In genomic region chr5:151819830-151820229, GRCh38 we compare ENCODE assay signal across 20 cellular contexts. TPM values are rescaled to one million over a fixed set of nuclear protein-coding genes. Genes with fewer than 3 reads are reported as not detected.
A peak's percentile ranks its signal among the peaks of the same experiment; 100 is the strongest.
DNase-seq lines count a peak whose midpoint lies in the region; ATAC-seq and TF ChIP-seq lines count a peak whose summit lies in the region.
"Had no signal": no experiment of that assay in that cellular context is flagged by ENCODE, and none has a peak within 500 bp of the region (broad histone marks: within the 10 kb centered on the region; RNA-seq: fewer than 3 reads in every experiment).

No MANE protein-coding gene starts in this region.

- TF ChIP-seq CTCF in right lobe of liver (IDR thresholded peaks at IDR 0.05) (no peak), upper lobe of left lung (IDR thresholded peaks at IDR 0.05) (no peak)

- peak; percentile 27 for ATAC-seq in Right ventricle myocardium inferior
- ATAC-seq in right cardiac atrium: no peak
- peak in 3 of 4 donors; percentile 36 to 70 (median 63) for ATAC-seq in right lobe of liver
- no peak for ATAC-seq in upper lobe of left lung (ENCODE audit: low FRiP score in 2 of 2)
- no peak for ATAC-seq in GM18868 (IDR thresholded peaks at IDR 0.05; ENCODE audit: unreplicated experiment)
- ATAC-seq: GM12878, PC-3 had no signal

- H3K4me1 ChIP-seq in right cardiac atrium (ENCODE audit: control insufficient read depth, insufficient read depth, low read length) (peaks cover 2% of the 10 kb centered on the region), right lobe of liver (no peaks in the 10 kb centered on the region), upper lobe of left lung (no peaks in the 10 kb centered on the region)
- H3K4me1 ChIP-seq: SJSA1 had no signal

- no peak overlapping the region for H3K4me3 ChIP-seq in right cardiac atrium (ENCODE audit: low read length)
- no peak overlapping the region for H3K4me3 ChIP-seq in SK-N-MC
- no peak overlapping the region for H3K4me3 ChIP-seq in right lobe of liver
- H3K4me3 ChIP-seq in upper lobe of left lung: no peak overlapping the region
- H3K4me3 ChIP-seq: GM12878, GM23248, SJSA1 had no signal

- H3K9me3 ChIP-seq in right cardiac atrium (ENCODE audit: control insufficient read depth, low read length) (no peaks in the 10 kb centered on the region), SK-N-MC (ENCODE audit: low read depth, low read length) (no peaks in the 10 kb centered on the region), right lobe of liver (no peaks in the 10 kb centered on the region), upper lobe of left lung (no peaks in the 10 kb centered on the region)
- H3K9me3 ChIP-seq: SJSA1 had no signal

- peaks cover 53% of the 10 kb centered on the region for H3K36me3 ChIP-seq in SK-N-MC (ENCODE audit: insufficient read depth, low read length)
- no peaks in the 10 kb centered on the region for H3K36me3 ChIP-seq in right lobe of liver
- peaks cover 0 to 4% (median 0%) of the 10 kb centered on the region in 4 donors for H3K36me3 ChIP-seq in upper lobe of left lung

- H3K27ac ChIP-seq in right cardiac atrium (ENCODE audit: low read length) (no peak overlapping the region), SK-N-MC (0 out of 2 replicates have a peak overlapping the region, but pooled peaks have one; percentile 26), right lobe of liver (no peak overlapping the region), upper lobe of left lung (no peak overlapping the region)
- H3K27ac ChIP-seq: GM23248, RWPE1, SJSA1 had no signal

- no peak overlapping the region for H3K9ac ChIP-seq in SK-N-MC (ENCODE audit: insufficient read length)
- H3K9ac ChIP-seq: GM23248 had no signal

- H3K27me3 ChIP-seq in right cardiac atrium (ENCODE audit: control insufficient read depth, insufficient read depth): no peaks in the 10 kb centered on the region
- no peaks in the 10 kb centered on the region for H3K27me3 ChIP-seq in right lobe of liver
- H3K27me3 ChIP-seq in upper lobe of left lung: no peaks in the 10 kb centered on the region
- H3K27me3 ChIP-seq: SJSA1 had no signal

- DNase-seq in Right ventricle myocardium inferior (ENCODE audit: missing footprints) (no peak), right cardiac atrium (no peak), NCI-H2029 treated with DMSO at 0.1 percent for 48 hours (lab: John Stamatoyannopoulos, UW) (peak; percentile 73), SK-N-MC (ENCODE audit: low read depth, low spot score) (no peak), right lobe of liver (no peak), upper lobe of left lung (no peak)
- DNase-seq: CD4-positive, CD25-positive, alpha-beta regulatory T cell; DND-41; GDM1; GM23248; HCEC 1CT; Kasumi-1; NCI-H1417 treated with DMSO at 0.1 percent for 48 hours; NCI-H2081; NCI-H526 treated with DMSO at 0.1 percent for 48 hours; PC-3 had no signal

- intact Hi-C loops in Right ventricle myocardium inferior (cut with DNase I): loop anchor here (5.0 kb wide), 1 partner anchor 532 kb away; no protein-coding TSS in a partner anchor
- intact Hi-C loops in right cardiac atrium (cut with DNase I): loop anchor here (5.0 to 10.0 kb wide), 4 partner anchors 445 to 692 kb away; no protein-coding TSS in a partner anchor
- intact Hi-C loops in right lobe of liver (cut with DNase I): loop anchor here in 1 of 2 donors (10.0 kb wide), 1 partner anchor 325 kb away; no protein-coding TSS in a partner anchor

- no peak for TF ChIP-seq POLR2A in right lobe of liver (IDR thresholded peaks at IDR 0.05)
- no peak for TF ChIP-seq POLR2A in upper lobe of left lung (IDR thresholded peaks at IDR 0.05)

- TF ChIP-seq EP300 in upper lobe of left lung (IDR thresholded peaks at IDR 0.05): no peak

RNA-seq across cellular contexts. Expression of gene G3BP1, which starts 48.1 kb away (rescaled TPM):
- 114 TPM for total RNA-seq in Right ventricle myocardium inferior
- total RNA-seq in right cardiac atrium: 100 to 1,000 TPM in 3 of 4 donors, 10 to 100 TPM in 1; 94.8 to 121 (median 112) TPM
- polyA plus RNA-seq in right cardiac atrium: 25.5 TPM
- total RNA-seq in right lobe of liver: 100 to 1,000 TPM in 2 of 6 experiments, 10 to 100 TPM in 4; 63.9 to 107 (median 94.5) TPM
- total RNA-seq in upper lobe of left lung: 100 to 1,000 TPM in 2 of 6 donors, 10 to 100 TPM in 4; 40.9 to 169 (median 81.6) TPM

Comparison
In these comparisons a context has a peak if more than half of its experiments do, and no peak if none do; other contexts are left out.
1. ATAC-seq: peak in Right ventricle myocardium inferior (single experiment) and right lobe of liver (3 of 4); none in right cardiac atrium (0 of 2), upper lobe of left lung (0 of 2) and GM18868 (single experiment).